ENCODE assay signal across 17 cellular contexts in genomic region chr1:212560933-212561460, GRCh38. TPM values are rescaled to one million over a fixed set of nuclear protein-coding genes. Genes with fewer than 3 reads are reported as not detected.
DNase-seq lines count a peak whose midpoint lies in the region; ATAC-seq and TF ChIP-seq lines count a peak whose summit lies in the region.
"Had no signal": no experiment of that assay in that cellular context is flagged by ENCODE, and none has a peak within 500 bp of the region (broad histone marks: within the 10 kb centered on the region; RNA-seq: fewer than 3 reads in every experiment).

No MANE protein-coding gene starts in this region.

- H3K79me2 ChIP-seq in SK-N-SH (ENCODE audit: insufficient read depth) = no peaks in the 10 kb centered on the region

- peaks cover 4% of the 10 kb centered on the region for H3K27me3 Mint-ChIP-seq in brain
- H3K27me3 Mint-ChIP-seq in naive thymus-derived CD4-positive, alpha-beta T cell = peaks cover 0 to 40% (median 0%) of the 10 kb centered on the region in 5 donors

- no peak for TF ChIP-seq CTCF in SK-N-SH (IDR thresholded peaks at IDR 0.05)
- TF ChIP-seq CTCF in brain (conservative IDR thresholded peaks at IDR 0.05) = no peak
- TF ChIP-seq CTCF in thoracic aorta (IDR thresholded peaks at IDR 0.05) = no peak

- CTCF ChIA-PET in SK-N-SH (lab: Yijun Ruan, JAX) (no interaction called here), HEK293T (lab: Yijun Ruan, JAX) (interaction anchor here (1.4 kb wide), 1 partner anchor 104 kb away, joined by 4 read pairs; no protein-coding TSS in a partner anchor)
- CTCF ChIA-PET in naive thymus-derived CD4-positive, alpha-beta T cell (lab: Charles Lee) = no interaction called here

- ATAC-seq in SK-N-SH treated with all-trans-retinoic acid at 6 μM for 48 hours = no peak
- ATAC-seq in naive thymus-derived CD4-positive, alpha-beta T cell = no peak
- no peak for ATAC-seq in thoracic aorta (ENCODE audit: insufficient number of reproducible peaks, low FRiP score, low read depth)
- ATAC-seq in HG03135 (IDR thresholded peaks at IDR 0.05; ENCODE audit: unreplicated experiment) = no peak
- ATAC-seq: activated CD8-positive, alpha-beta T cell treated with anti-CD3 and anti-CD28 coated beads, Interleukin-2, amount 10 ng/mL, durations not matched to agents 7 days and 5 days; stimulated activated effector memory CD8-positive, alpha-beta T cell treated with anti-CD3 and anti-CD28 coated beads, Interleukin-12 subunit alpha, Interleukin-12 subunit beta, amount 100 ng/mL, for 72 hours had no signal

- no peaks in the 10 kb centered on the region for H3K9me3 ChIP-seq in SK-N-SH
- H3K9me3 ChIP-seq in naive thymus-derived CD4-positive, alpha-beta T cell (ENCODE audit: control insufficient read depth in 2 of 3, low read length in 3 of 3) = no peaks in the 10 kb centered on the region
- H3K9me3 ChIP-seq in thoracic aorta = no peaks in the 10 kb centered on the region
- H3K9me3 ChIP-seq: MG63 had no signal

- POLR2A ChIA-PET in SK-N-SH (lab: Yijun Ruan, JAX) = no interaction called here
- POLR2A ChIA-PET in naive thymus-derived CD4-positive, alpha-beta T cell (lab: Charles Lee) = interaction anchor here (0.6 kb wide), 1 partner anchor 37 kb away, joined by 3 read pairs; no protein-coding TSS in a partner anchor
- POLR2A ChIA-PET in HEK293T (lab: Yijun Ruan, JAX) = interaction anchor here (1.5 to 4.8 kb wide), 2 partner anchors 23 to 48 kb away, joined by 3 to 32 read pairs; partner anchors contain the start of gene ATF3

- H3K4me1 ChIP-seq in SK-N-SH (ENCODE audit: control insufficient read depth in 1 of 2, insufficient read depth in 2 of 2, low read depth in 1 of 2, low read length in 1 of 2) (peaks cover 0 to 16% of the 10 kb centered on the region in 2 experiments; a peak in 1 of 4 replicates), thoracic aorta (ENCODE audit: control insufficient read depth in 1 of 2, low read depth in 2 of 2) (peaks cover 13 to 40% of the 10 kb centered on the region in 2 donors)
- peaks cover 7 to 13% of the 10 kb centered on the region in 2 donors for H3K4me1 ChIP-seq in naive thymus-derived CD4-positive, alpha-beta T cell (ENCODE audit: control insufficient read depth in 2 of 2, insufficient read depth in 2 of 2, low read length in 2 of 2)

- H3K36me3 ChIP-seq in SK-N-SH (replicated peaks in 1 of 2; ENCODE audit: control insufficient read depth in 1 of 2, insufficient read depth in 2 of 2, low read length in 1 of 2) (no peaks in the 10 kb centered on the region), thoracic aorta (no peaks in the 10 kb centered on the region)
- H3K36me3 ChIP-seq in naive thymus-derived CD4-positive, alpha-beta T cell (ENCODE audit: control insufficient read depth in 2 of 3, insufficient read depth in 3 of 3, low read length in 3 of 3) = no peaks in the 10 kb centered on the region
- H3K36me3 ChIP-seq: MG63 had no signal

- H3K9me3 Mint-ChIP-seq in brain = peaks cover 3 to 12% (median 9%) of the 10 kb centered on the region in 5 experiments
- H3K9me3 Mint-ChIP-seq in naive thymus-derived CD4-positive, alpha-beta T cell = peaks cover 0 to 11% (median 4%) of the 10 kb centered on the region in 11 donors
- H3K9me3 Mint-ChIP-seq: stimulated activated effector memory CD8-positive, alpha-beta T cell treated with anti-CD3 and anti-CD28 coated beads, Interleukin-12 subunit alpha, Interleukin-12 subunit beta, amount 100 ng/mL, for 72 hours had no signal

- peak overlapping the region in 4 of 5 experiments; percentile 25 to 93 (median 85) for H3K27ac Mint-ChIP-seq in brain
- H3K27ac Mint-ChIP-seq in naive thymus-derived CD4-positive, alpha-beta T cell = peak overlapping the region in 8 of 9 donors; percentile 24 to 99 (median 50)
- H3K27ac Mint-ChIP-seq: stimulated activated effector memory CD8-positive, alpha-beta T cell treated with anti-CD3 and anti-CD28 coated beads, Interleukin-12 subunit alpha, Interleukin-12 subunit beta, amount 100 ng/mL, for 72 hours had no signal

- peak overlapping the region in 3 of 5 experiments; percentile 19 to 61 (median 55) for H3K4me3 Mint-ChIP-seq in brain
- H3K4me3 Mint-ChIP-seq in naive thymus-derived CD4-positive, alpha-beta T cell = peak overlapping the region in 3 of 10 donors; percentile 47 to 82 (median 64)
- H3K4me3 Mint-ChIP-seq: activated CD8-positive, alpha-beta T cell treated with anti-CD3 and anti-CD28 coated beads, Interleukin-2, amount 10 ng/mL, durations not matched to agents 7 days and 5 days; stimulated activated effector memory CD8-positive, alpha-beta T cell treated with anti-CD3 and anti-CD28 coated beads, Interleukin-12 subunit alpha, Interleukin-12 subunit beta, amount 100 ng/mL, for 72 hours had no signal

- no peak for TF ChIP-seq RAD21 in SK-N-SH (IDR thresholded peaks at IDR 0.05; ENCODE audit: low read length)

- H3F3A ChIP-seq in SK-N-SH (replicated peaks; ENCODE audit: insufficient read depth) = peaks cover 7% of the 10 kb centered on the region

- WGBS in SK-N-SH (ENCODE audit: low lambda C conversion rate) = 90% methylated on average over 6 of the region's 6 CpGs

- H3K27ac ChIP-seq in SK-N-SH (ENCODE audit: low read depth in 2 of 2, low read length in 1 of 2) (peak overlapping the region; percentile 50 to 71; a peak in 3 of 4 replicates), thoracic aorta (peak overlapping the region; percentile 85 to 87)
- H3K27ac ChIP-seq in naive thymus-derived CD4-positive, alpha-beta T cell (ENCODE audit: low read depth, low read length) = no peak overlapping the region
- H3K27ac ChIP-seq: 22Rv1 had no signal

- no peaks in the 10 kb centered on the region for H4K20me1 ChIP-seq in SK-N-SH (ENCODE audit: insufficient read depth)

- H3K9ac ChIP-seq in SK-N-SH = peak overlapping the region; percentile 16; the same call in 1 of the 2 replicates

- peak overlapping the region; percentile 61 for H3K4me2 ChIP-seq in SK-N-SH

- intact Hi-C loops in naive thymus-derived CD4-positive, alpha-beta T cell (cut with micrococcal nuclease) = loop anchor here in 1 of 2 donors (10.0 kb wide), 2 partner anchors 454 to 526 kb away; partner anchors contain the start of genes ANGEL2, DTL and INTS7

- no peak for DNase-seq in SK-N-SH
- DNase-seq in naive thymus-derived CD4-positive, alpha-beta T cell = no peak
- no peak for DNase-seq in thoracic aorta (ENCODE audit: low spot score)
- DNase-seq in HEK293T (ENCODE audit: extremely low spot score) = no peak
- no peak for DNase-seq in anterior cingulate cortex (lab: John Stamatoyannopoulos, UW)
- DNase-seq: activated CD8-positive, alpha-beta T cell treated with anti-CD3 and anti-CD28 coated beads, Interleukin-2, amount 10 ng/mL, durations not matched to agents 7 days and 5 days; activated gamma-delta T cell treated with Interleukin-2 at 50 U/mL for 16 hours; central memory CD4-positive, alpha-beta T cell; H7; NCI-H2081 treated with DMSO at 0.1 percent for 48 hours; stimulated activated CD4-positive, alpha-beta T cell treated with anti-CD3 and anti-CD28 coated beads, Interleukin-4, amount 100 ng/mL, for 24 hours had no signal

- H3K9me2 ChIP-seq in SK-N-SH = no peaks in the 10 kb centered on the region

- 0 out of 4 replicates have a peak overlapping the region, but pooled peaks of 1 of the 2 experiments have one; percentile 28 for H3K4me3 ChIP-seq in SK-N-SH (ENCODE audit: low read depth in 2 of 2, low read length in 1 of 2)
- H3K4me3 ChIP-seq in naive thymus-derived CD4-positive, alpha-beta T cell (ENCODE audit: low read length) = no peak overlapping the region
- H3K4me3 ChIP-seq in thoracic aorta = peak overlapping the region; percentile 47
- H3K4me3 ChIP-seq: MG63 had no signal

- peaks cover 44% of the 10 kb centered on the region for H3K4me1 Mint-ChIP-seq in brain
- peaks cover 7 to 16% (median 13%) of the 10 kb centered on the region in 7 donors for H3K4me1 Mint-ChIP-seq in naive thymus-derived CD4-positive, alpha-beta T cell

- peak overlapping the region; percentile 69 for H2AFZ ChIP-seq in SK-N-SH (ENCODE audit: low read depth)

- no peaks in the 10 kb centered on the region for H3K27me3 ChIP-seq in SK-N-SH (ENCODE audit: insufficient read depth)
- no peaks in the 10 kb centered on the region for H3K27me3 ChIP-seq in naive thymus-derived CD4-positive, alpha-beta T cell (ENCODE audit: control insufficient read depth in 2 of 2, insufficient read depth in 2 of 2, low read length in 2 of 2)
- H3K27me3 ChIP-seq in thoracic aorta (replicated peaks; ENCODE audit: insufficient read depth) = no peaks in the 10 kb centered on the region
- H3K27me3 ChIP-seq: MG63 had no signal

- H3K36me3 Mint-ChIP-seq in brain = no peaks in the 10 kb centered on the region
- peaks cover 0 to 10% (median 0%) of the 10 kb centered on the region in 5 donors for H3K36me3 Mint-ChIP-seq in naive thymus-derived CD4-positive, alpha-beta T cell

- TF ChIP-seq EP300 in SK-N-SH (IDR thresholded peaks at IDR 0.05; ENCODE audit: borderline replicate concordance in 1 of 2, low read depth in 1 of 2, low read length in 1 of 2) = no peak

TF ChIP-seq in SK-N-SH, 30 proteins besides CTCF, POLR2A, EP300 and RAD21 (continues in another document):
- TF ChIP-seq FOSL2 (IDR thresholded peaks at IDR 0.05; ENCODE audit: borderline replicate concordance, low read depth) (no peak), SMC3 (IDR thresholded peaks at IDR 0.05; ENCODE audit: low read depth, low read length) (no peak)

TF ChIP-seq in SK-N-SH treated with all-trans-retinoic acid at 6 μM for 48 hours, 23 proteins besides CTCF, POLR2A, EP300 and RAD21 (continues in another document):
- TF ChIP-seq ZNF565 (CRISPR knock-in tag; conservative IDR thresholded peaks at IDR 0.05; ENCODE audit: low read depth) = no peak

TF ChIP-seq in HEK293T, 16 proteins besides CTCF, POLR2A, EP300 and RAD21 (continues in another document):
- no peak for TF ChIP-seq ARNT (IDR thresholded peaks at IDR 0.05)
- no peak for TF ChIP-seq FOXM1 (IDR thresholded peaks at IDR 0.05; ENCODE audit: borderline replicate concordance)
- no peak for TF ChIP-seq FOXA1 (IDR thresholded peaks at IDR 0.05)
- TF ChIP-seq ELF4 (IDR thresholded peaks at IDR 0.05) = no peak
- no peak for TF ChIP-seq HDGF (IDR thresholded peaks at IDR 0.05; ENCODE audit: borderline replicate concordance)
- no peak for TF ChIP-seq SP1 (IDR thresholded peaks at IDR 0.05)

RNA-seq across cellular contexts. Expression of gene ATF3, which starts 47.6 kb away (rescaled TPM):
- 29.7 TPM in 2 replicates for polyA plus RNA-seq in SK-N-SH (2012; rRNA removed)
- 16.4 and 25.6 TPM in 2 replicates for polyA plus RNA-seq in SK-N-SH (2012; cell fraction: cytosol; rRNA removed)
- 75.2 and 130 TPM in 2 replicates for polyA plus RNA-seq in SK-N-SH (2012; cell fraction: nucleus; rRNA removed)
- polyA plus RNA-seq in brain (ENCODE audit: insufficient read depth, low read depth, low replicate concordance) = 12.3 TPM
- 10 to 100 TPM in 3 of 5 experiments, under 1 TPM in 2; 0.57 to 83.4 (median 12.5) TPM for total RNA-seq in naive thymus-derived CD4-positive, alpha-beta T cell
- polyA plus RNA-seq in naive thymus-derived CD4-positive, alpha-beta T cell = not detected
- 100 to 1,000 TPM in 1 of 2 donors, 10 to 100 TPM in 1; 10.7 to 160 TPM for total RNA-seq in thoracic aorta

Comparison
In these comparisons a context has a peak if more than half of its experiments do, and no peak if none do; other contexts are left out.
1. RNA of gene ATF3, which starts 47.6 kb away (polyA plus RNA-seq): 16.4 to 130 TPM in SK-N-SH and 12.3 TPM in brain (single experiment); not detected in naive thymus-derived CD4-positive, alpha-beta T cell; every median in the first group is over 10 times any median in the second.